Comparison of ENCODE assay signal across 23 cellular contexts in genomic region chr12:49294086-49294803, GRCh38. TPM values are rescaled to one million over a fixed set of nuclear protein-coding genes. Genes with fewer than 3 reads are reported as not detected.
A peak's percentile ranks its signal among the peaks of the same experiment; 100 is the strongest.
DNase-seq lines count a peak whose midpoint lies in the region; ATAC-seq, FAIRE-seq and TF ChIP-seq lines count a peak whose summit lies in the region.
"Had no signal": no experiment of that assay in that cellular context is flagged by ENCODE, and none has a peak within 500 bp of the region (broad histone marks: within the 10 kb centered on the region; RNA-seq: fewer than 3 reads in every experiment).

No MANE protein-coding gene starts in this region.

- H4K20me1 ChIP-seq in H1 (replicated peaks in 1 of 2; ENCODE audit: control insufficient read depth in 1 of 2, insufficient read depth in 2 of 2, low read length in 2 of 2): peaks cover 2 to 20% of the 10 kb centered on the region in 2 experiments

- no peak overlapping the region for H2BK20ac ChIP-seq in H1 (ENCODE audit: low read length)

- H3K14ac ChIP-seq in H1 (ENCODE audit: insufficient read length): no peak overlapping the region

- TF ChIP-seq EP300 in H1 (IDR thresholded peaks at IDR 0.05; ENCODE audit: borderline replicate concordance in 1 of 2, low read depth in 2 of 2, low read length in 2 of 2): no peak
- no peak for TF ChIP-seq EP300 in sigmoid colon (IDR thresholded peaks at IDR 0.05)

- H2BK15ac ChIP-seq in H1 (ENCODE audit: low read length): peak overlapping the region; percentile 72; the same call in 1 of the 2 replicates

- H2BK120ac ChIP-seq in H1 (replicated peaks; ENCODE audit: low read depth, low read length): no peak overlapping the region

- no peak overlapping the region for H2AFZ ChIP-seq in H1 (ENCODE audit: low read length)
- H2AFZ ChIP-seq: hepatocyte had no signal

- no peak overlapping the region for H3K9ac ChIP-seq in H1 (replicated peaks in 1 of 4; ENCODE audit: extremely low read depth in 1 of 4, low read depth in 3 of 4, low read length in 3 of 4)

- CTCF ChIA-PET in H1 (lab: Charles Lee; ENCODE audit: partially characterized antibody): interaction anchor here (0.6 to 14.4 kb wide), 26 partner anchors 11 to 530 kb away, joined by 3 to 276 read pairs (median 4); partner anchors contain the start of genes C1QL4, DNAJC22, KCNH3 and TROAP

- H3K23me2 ChIP-seq in H1 (ENCODE audit: low read depth, low read length): peaks cover 11% of the 10 kb centered on the region; the same call in 1 of the 2 replicates

- H3K4me2 ChIP-seq in H1 (ENCODE audit: insufficient read depth in 1 of 2, low read depth in 2 of 2, low read length in 2 of 2): peak overlapping the region in 1 of 2 experiments; percentile 62; a peak in 2 of 4 replicates

- no peak overlapping the region for H2AK5ac ChIP-seq in H1 (ENCODE audit: low read depth, low read length)

- no peak overlapping the region for H4K91ac ChIP-seq in H1 (replicated peaks; ENCODE audit: insufficient read length, low read length)

- TF ChIP-seq POLR2A in H1 (IDR thresholded peaks at IDR 0.05; ENCODE audit: control extremely low read depth in 1 of 2, low read depth in 2 of 2, low read length in 2 of 2): no peak
- TF ChIP-seq POLR2A in sigmoid colon (IDR thresholded peaks at IDR 0.05): no peak

- H3K18ac ChIP-seq in H1 (ENCODE audit: extremely low read depth, low read length): no peak overlapping the region; the same call in 1 of the 2 replicates

- intact Hi-C loops in sigmoid colon (cut with DNase I): no loop called here

- no peak overlapping the region for H4K8ac ChIP-seq in H1 (ENCODE audit: extremely low read depth, insufficient read depth, low read length)

- H3K4me1 ChIP-seq in H1 (replicated peaks in 1 of 4; ENCODE audit: control insufficient read depth in 3 of 4, insufficient read depth in 4 of 4, low read length in 3 of 4) (peaks cover 0 to 36% (median 17%) of the 10 kb centered on the region in 4 experiments; a peak in 6 of 7 replicates), sigmoid colon (peaks cover 0 to 31% (median 25%) of the 10 kb centered on the region in 4 donors)

- no peak overlapping the region for H3K23ac ChIP-seq in H1 (ENCODE audit: insufficient read length)

- no peak overlapping the region for H3K56ac ChIP-seq in H1 (replicated peaks; ENCODE audit: insufficient read length, low read depth, low read length)

- 0 out of 2 replicates have a peak overlapping the region, but pooled peaks have one; percentile 12 for H2BK12ac ChIP-seq in H1 (ENCODE audit: low read depth, low read length)

- no peak overlapping the region for H2BK5ac ChIP-seq in H1 (ENCODE audit: low read depth, low read length)

- H3K4me3 ChIP-seq in H1 (ENCODE audit: extremely low read depth in 1 of 4, insufficient read depth in 2 of 4, low read depth in 3 of 4, low read length in 4 of 4) (no peak overlapping the region), sigmoid colon (no peak overlapping the region)
- H3K4me3 ChIP-seq: hepatocyte had no signal

- no peak overlapping the region for H3K4ac ChIP-seq in H1 (replicated peaks; ENCODE audit: insufficient read length, low read depth, low read length)

- H3K27me3 ChIP-seq in H1 (replicated peaks in 1 of 4; ENCODE audit: control insufficient read depth in 3 of 4, extremely low read depth in 1 of 4, insufficient read depth in 3 of 4, low read length in 3 of 4): peaks cover 50 to 72% (median 68%) of the 10 kb centered on the region in 4 experiments
- H3K27me3 ChIP-seq in sigmoid colon: peaks cover 44 to 52% (median 46%) of the 10 kb centered on the region in 3 donors

- H3K27ac ChIP-seq in H1 (ENCODE audit: low read depth, low read length) (no peak overlapping the region), sigmoid colon (no peak overlapping the region)
- H3K27ac ChIP-seq: HL-60 had no signal

- no peak for FAIRE-seq in H1 (lab: Jason Lieb, UNC)
- FAIRE-seq: urothelium cell line had no signal

- 54% methylated on average over 7 of the region's 8 CpGs; no CpG with 5 or more reads in 1 of the 2 experiments for WGBS in H1 (ENCODE audit: extremely low coverage in 1 of 2, insufficient coverage in 1 of 2, insufficient read length in 1 of 2, insufficient replicate concordance in 2 of 2, low coverage in 1 of 2, low lambda C conversion rate in 2 of 2, missing lambda C conversion rate in 1 of 2), 2 experiments
- WGBS in sigmoid colon, 2 donors: 59 to 63% methylated on average over 8 of the region's 8 CpGs

- no peaks in the 10 kb centered on the region for H3K79me1 ChIP-seq in H1 (ENCODE audit: low read depth, low read length)

- no peak overlapping the region for H4K5ac ChIP-seq in H1 (ENCODE audit: insufficient read length, low read depth, low read length)

- ATAC-seq in HG02642 (IDR thresholded peaks at IDR 0.05; ENCODE audit: poor library complexity, unreplicated experiment): no peak
- ATAC-seq: effector memory CD8-positive, alpha-beta T cell; Panc1 had no signal

- TF ChIP-seq RAD21 in H1 (IDR thresholded peaks at IDR 0.05 in 1 of 2, conservative IDR thresholded peaks at IDR 0.05 in 1 of 2; ENCODE audit: low read depth in 2 of 2, low read length in 2 of 2): no peak

- H3K79me2 ChIP-seq in H1 (ENCODE audit: control insufficient read depth in 1 of 2, insufficient read depth in 2 of 2, low read length in 2 of 2): no peaks in the 10 kb centered on the region
- H3K79me2 ChIP-seq: hepatocyte had no signal

- no peaks in the 10 kb centered on the region for H3K9me3 ChIP-seq in H1 (ENCODE audit: insufficient read depth in 2 of 2, low read depth in 1 of 2, low read length in 1 of 2)
- H3K9me3 ChIP-seq in sigmoid colon: no peaks in the 10 kb centered on the region
- H3K9me3 ChIP-seq: stomach had no signal

- H3K36me3 ChIP-seq in H1 (ENCODE audit: control insufficient read depth in 2 of 4, insufficient read depth in 4 of 4, low read length in 3 of 4) (no peaks in the 10 kb centered on the region), sigmoid colon (no peaks in the 10 kb centered on the region)
- H3K36me3 ChIP-seq: stomach had no signal

- TF ChIP-seq CTCF in H1 (IDR thresholded peaks at IDR 0.05; ENCODE audit: control extremely low read depth in 1 of 3, insufficient read depth in 1 of 3, low read depth in 1 of 3, low read length in 3 of 3) (no peak), sigmoid colon (IDR thresholded peaks at IDR 0.05) (no peak)

- DNase-seq in NCI-H1436 (lab: John Stamatoyannopoulos, UW): peak; percentile 43
- no peak for DNase-seq in NCI-H1436 treated with DMSO at 0.1 percent for 48 hours (lab: John Stamatoyannopoulos, UW)
- peak; percentile 53 for DNase-seq in NCI-H2171 (lab: John Stamatoyannopoulos, UW)
- no peak for DNase-seq in H1 (ENCODE audit: low read depth in 1 of 2, low spot score in 2 of 2)
- DNase-seq in sigmoid colon: peak; percentile 43
- no peak for DNase-seq in GM03348 (ENCODE audit: low spot score)
- DNase-seq in AG08396 (ENCODE audit: low spot score): no peak
- DNase-seq: activated CD4-positive, alpha-beta T cell treated with anti-CD3 and anti-CD28 coated beads for 48 hours; activated CD8-positive, alpha-beta memory T cell treated with anti-CD3 and anti-CD28 coated beads, Interleukin-2, amount 50 U/mL, for 48 hours; activated naive CD4-positive, alpha-beta T cell; CD4-positive, alpha-beta memory T cell; effector memory CD8-positive, alpha-beta T cell; midbrain; NCI-H1105; stimulated activated CD4-positive, alpha-beta T cell treated with anti-CD3 and anti-CD28 coated beads, Interleukin-1b, Interleukin-23, amount 100 ng/mL, for 48 hours; stomach had no signal

- POLR2A ChIA-PET in H1 (lab: Charles Lee; ENCODE audit: partially characterized antibody): interaction anchor here (1.0 to 5.0 kb wide), 14 partner anchors 9 to 205 kb away, joined by 3 to 48 read pairs (median 6); partner anchors contain the start of genes C1QL4, DNAJC22, TROAP and TUBA1B

RNA-seq across cellular contexts. Expression of gene PRPH, which starts 0.7 kb away (rescaled TPM):
- 0.96 and 1.4 TPM in 2 replicates for total RNA-seq in H1 (2021; fragmentation: NEBNext Ultra II Directional; extraction: Animal tissue kit (Norgen Biotek cat#: 25700))
- 0.79 and 1.1 TPM in 2 replicates for polyA plus RNA-seq in H1 (2011; rRNA removed)
- polyA plus RNA-seq in H1 (2011; cell fraction: cytosol; rRNA removed): 0.81 TPM
- polyA plus RNA-seq in H1 (2011; cell fraction: nucleus; rRNA removed): 1.9 TPM
- 0.51 to 1.3 TPM (median 0.68 TPM) in 4 replicates for polyA plus RNA-seq in H1 (2012, experiment 1 of 2)
- 1.1 TPM for polyA plus RNA-seq in H1 (2012, experiment 2 of 2)
- polyA plus RNA-seq in H1 (2013, experiment 1 of 2): 0.36 TPM
- 0.37 TPM for polyA plus RNA-seq in H1 (2013, experiment 2 of 2)
- 0.17 and 1.8 TPM in 2 replicates for polyA minus RNA-seq in H1 (2011; rRNA and poly(A)+ RNA removed)
- polyA minus RNA-seq in H1 (2011; cell fraction: cytosol; rRNA and poly(A)+ RNA removed): not detected
- not detected for polyA minus RNA-seq in H1 (2011; cell fraction: nucleus; rRNA and poly(A)+ RNA removed)
- 10 to 100 TPM; 19.7 to 56.2 (median 38.6) TPM for total RNA-seq in sigmoid colon
- polyA plus RNA-seq in sigmoid colon: 10 to 100 TPM in 1 of 3 donors, 1 to 10 TPM in 1, under 1 TPM in 1; 0.46 to 31.8 (median 2.4) TPM
- total RNA-seq: A673 had no signal

RNA-seq across cellular contexts. Expression of gene TROAP, which starts 28.8 kb away (rescaled TPM):
- total RNA-seq in H1 (2021; fragmentation: NEBNext Ultra II Directional; extraction: Animal tissue kit (Norgen Biotek cat#: 25700)): 52.0 and 54.0 TPM in 2 replicates
- polyA plus RNA-seq in H1 (2011; rRNA removed) (36.7 and 54.7 TPM in 2 replicates), sigmoid colon (10 to 100 TPM in 1 of 3 donors, 1 to 10 TPM in 2; 4.8 to 25.7 (median 5.1) TPM)
- polyA plus RNA-seq in H1 (2011; cell fraction: cytosol; rRNA removed): 46.2 TPM
- 206 TPM for polyA plus RNA-seq in H1 (2011; cell fraction: nucleus; rRNA removed)
- 52.5 to 76.4 TPM (median 67.7 TPM) in 4 replicates for polyA plus RNA-seq in H1 (2012, experiment 1 of 2)
- polyA plus RNA-seq in H1 (2012, experiment 2 of 2): 60.0 TPM
- polyA plus RNA-seq in H1 (2013, experiment 1 of 2): 69.0 TPM
- 61.6 TPM for polyA plus RNA-seq in H1 (2013, experiment 2 of 2)
- polyA minus RNA-seq in H1 (2011; rRNA and poly(A)+ RNA removed): 32.9 and 39.5 TPM in 2 replicates
- polyA minus RNA-seq in H1 (2011; cell fraction: cytosol; rRNA and poly(A)+ RNA removed): 31.2 TPM
- polyA minus RNA-seq in H1 (2011; cell fraction: nucleus; rRNA and poly(A)+ RNA removed): 58.6 TPM
- under 1 TPM in 1 of 4 donors, not detected in 3; 0.36 TPM for total RNA-seq in sigmoid colon

RNA-seq across cellular contexts. Expression of gene TUBA1C, which starts 29.4 kb away (rescaled TPM):
- total RNA-seq in H1 (2021; fragmentation: NEBNext Ultra II Directional; extraction: Animal tissue kit (Norgen Biotek cat#: 25700)): 504 and 533 TPM in 2 replicates
- polyA plus RNA-seq in H1 (2011; rRNA removed): 2,291 and 3,101 TPM in 2 replicates
- 1,714 TPM for polyA plus RNA-seq in H1 (2011; cell fraction: cytosol; rRNA removed)
- 1,150 TPM for polyA plus RNA-seq in H1 (2011; cell fraction: nucleus; rRNA removed)
- 608 to 791 TPM (median 729 TPM) in 4 replicates for polyA plus RNA-seq in H1 (2012, experiment 1 of 2)
- 956 TPM for polyA plus RNA-seq in H1 (2012, experiment 2 of 2)
- 790 TPM for polyA plus RNA-seq in H1 (2013, experiment 1 of 2)
- 784 TPM for polyA plus RNA-seq in H1 (2013, experiment 2 of 2)
- polyA minus RNA-seq in H1 (2011; rRNA and poly(A)+ RNA removed): 1,805 and 2,020 TPM in 2 replicates
- polyA minus RNA-seq in H1 (2011; cell fraction: cytosol; rRNA and poly(A)+ RNA removed): 369 TPM
- 350 TPM for polyA minus RNA-seq in H1 (2011; cell fraction: nucleus; rRNA and poly(A)+ RNA removed)
- total RNA-seq in sigmoid colon: 100 to 1,000 TPM in 1 of 4 donors, 10 to 100 TPM in 3; 54.8 to 108 (median 87.2) TPM
- polyA plus RNA-seq in sigmoid colon: 100 to 1,000 TPM; 411 to 694 (median 519) TPM

RNA-seq across cellular contexts. Expression of gene C1QL4, which starts 42.7 kb away (rescaled TPM):
- 0.28 and 0.59 TPM in 2 replicates for total RNA-seq in H1 (2021; fragmentation: NEBNext Ultra II Directional; extraction: Animal tissue kit (Norgen Biotek cat#: 25700))
- polyA plus RNA-seq in H1 (2011; rRNA removed) (0.63 and 0.77 TPM in 2 replicates), sigmoid colon (under 1 TPM in 1 of 3 donors, not detected in 2; 0.03 TPM)
- polyA plus RNA-seq in H1 (2011; cell fraction: cytosol; rRNA removed): 1.00 TPM
- polyA plus RNA-seq in H1 (2011; cell fraction: nucleus; rRNA removed): 1.4 TPM
- 0.54 to 0.74 TPM (median 0.65 TPM) in 4 replicates for polyA plus RNA-seq in H1 (2012, experiment 1 of 2)
- 0.34 TPM for polyA plus RNA-seq in H1 (2012, experiment 2 of 2)
- polyA plus RNA-seq in H1 (2013, experiment 1 of 2): 0.30 TPM
- polyA plus RNA-seq in H1 (2013, experiment 2 of 2): 0.22 TPM
- not detected in 2 replicates for polyA minus RNA-seq in H1 (2011; rRNA and poly(A)+ RNA removed)
- not detected for polyA minus RNA-seq in H1 (2011; cell fraction: cytosol; rRNA and poly(A)+ RNA removed)
- polyA minus RNA-seq in H1 (2011; cell fraction: nucleus; rRNA and poly(A)+ RNA removed): 0.70 TPM
- not detected for total RNA-seq in sigmoid colon
- total RNA-seq: CD4-positive, alpha-beta memory T cell; hepatocyte; sciatic nerve; stomach had no signal
- polyA plus RNA-seq: CD4-positive, alpha-beta memory T cell; hepatocyte; stomach had no signal

RNA-seq across cellular contexts. Expression of gene DNAJC22, which starts 52.4 kb away (rescaled TPM):
- total RNA-seq in H1 (2021; fragmentation: NEBNext Ultra II Directional; extraction: Animal tissue kit (Norgen Biotek cat#: 25700)): 0.13 and 0.39 TPM in 2 replicates
- polyA plus RNA-seq in H1 (2011; rRNA removed) (0.19 and 0.20 TPM in 2 replicates), sigmoid colon (10 to 100 TPM in 1 of 3 donors, 1 to 10 TPM in 2; 4.6 to 12.8 (median 7.8) TPM)
- 0.19 TPM for polyA plus RNA-seq in H1 (2011; cell fraction: cytosol; rRNA removed)
- polyA plus RNA-seq in H1 (2011; cell fraction: nucleus; rRNA removed): 0.39 TPM
- 0.05 to 0.51 TPM (median 0.25 TPM) in 4 replicates for polyA plus RNA-seq in H1 (2012, experiment 1 of 2)
- not detected for polyA plus RNA-seq in H1 (2012, experiment 2 of 2)
- 0.24 TPM for polyA plus RNA-seq in H1 (2013, experiment 1 of 2)
- 0.48 TPM for polyA plus RNA-seq in H1 (2013, experiment 2 of 2)
- polyA minus RNA-seq in H1 (2011; rRNA and poly(A)+ RNA removed): 0.22 and 0.50 TPM in 2 replicates
- polyA minus RNA-seq in H1 (2011; cell fraction: cytosol; rRNA and poly(A)+ RNA removed): not detected
- 0.40 TPM for polyA minus RNA-seq in H1 (2011; cell fraction: nucleus; rRNA and poly(A)+ RNA removed)
- total RNA-seq in sigmoid colon: under 1 TPM in 3 of 4 donors, not detected in 1; under 0.01 to 0.28 (median 0.16) TPM
- total RNA-seq: CD4-positive, alpha-beta memory T cell; sciatic nerve had no signal
- polyA plus RNA-seq: CD4-positive, alpha-beta memory T cell had no signal

Comparison
In these comparisons a context has a peak if more than half of its experiments do, and no peak if none do; other contexts are left out.
1. DNase-seq: peak in NCI-H1436 (single experiment), NCI-H2171 (single experiment) and sigmoid colon (single experiment); none in NCI-H1436 treated with DMSO at 0.1 percent for 48 hours (single experiment), H1 (0 of 2), GM03348 (single experiment) and AG08396 (single experiment).
2. RNA of gene TROAP, which starts 28.8 kb away (total RNA-seq): 52.0 to 54.0 TPM in H1; 0.36 TPM in sigmoid colon; every median in the first group is over 10 times any median in the second.